In genomic region chr3:141652349-141652748, GRCh38 we compare ENCODE assay signal across 1 cellular context.
TF ChIP-seq lines count a peak whose summit lies in the region.

No MANE protein-coding gene starts in this region.

TF ChIP-seq in K562, 482 proteins besides CTCF, POLR2A, EP300 and RAD21 (continued from another document and continues in another):
- TF ChIP-seq SMAD3 (CRISPR knock-in tag; conservative IDR thresholded peaks at IDR 0.05) (0 out of 2 replicates have a peak, but pooled peaks have one; percentile 44), PHB (CRISPR knock-in tag; IDR thresholded peaks at IDR 0.05) (no peak), ZNF431 (CRISPR knock-in tag; IDR thresholded peaks at IDR 0.05) (no peak), ZNF644 (tag; IDR thresholded peaks at IDR 0.05; ENCODE audit: low read depth) (no peak; the same call in 1 of the 2 replicates), POLR2AphosphoS5 (IDR thresholded peaks at IDR 0.05; ENCODE audit: control insufficient read depth, insufficient read depth, low read depth, low read length) (no peak), CEBPB (tag; IDR thresholded peaks at IDR 0.05) (no peak), ETS1 (conservative IDR thresholded peaks at IDR 0.05; ENCODE audit: control insufficient read depth, low read depth, low read length) (no peak), PTRF (tag; IDR thresholded peaks at IDR 0.05) (peak; percentile 69), ZNF79 (CRISPR knock-in tag; IDR thresholded peaks at IDR 0.05; ENCODE audit: low read depth) (no peak), HINFP (tag; conservative IDR thresholded peaks at IDR 0.05; ENCODE audit: low read depth) (peak; percentile 64; the same call in 1 of the 2 replicates), ZNF407 (IDR thresholded peaks at IDR 0.05; ENCODE audit: low read depth) (no peak), XRCC3 (IDR thresholded peaks at IDR 0.05) (no peak), YBX1 (IDR thresholded peaks at IDR 0.05) (no peak), HNRNPH1 (optimal IDR thresholded peaks at IDR 0.05; ENCODE audit: low read depth, low read length) (no peak), ZNF253 (CRISPR knock-in tag; conservative IDR thresholded peaks at IDR 0.05) (no peak), PYGO2 (tag; IDR thresholded peaks at IDR 0.05) (no peak), HDAC2 (IDR thresholded peaks at IDR 0.05) (no peak), USF2 (CRISPR knock-in tag; IDR thresholded peaks at IDR 0.05) (no peak), ZNF282 (CRISPR knock-in tag; IDR thresholded peaks at IDR 0.05) (no peak), ID3 (CRISPR knock-in tag; IDR thresholded peaks at IDR 0.05) (no peak), ID3 (tag; IDR thresholded peaks at IDR 0.05) (peak; percentile 44; the same call in 1 of the 2 replicates), BCL6 (CRISPR knock-in tag; IDR thresholded peaks at IDR 0.05) (no peak), NFIX (CRISPR knock-in tag; IDR thresholded peaks at IDR 0.05; ENCODE audit: low read depth) (no peak), GTF2A2 (tag; IDR thresholded peaks at IDR 0.05) (0 out of 2 replicates have a peak, but pooled peaks have one; percentile 58), ZNF766 (CRISPR knock-in tag; conservative IDR thresholded peaks at IDR 0.05) (0 out of 2 replicates have a peak, but pooled peaks have one; percentile 16), ZNF436 (CRISPR knock-in tag; IDR thresholded peaks at IDR 0.05) (no peak), DIDO1 (tag; IDR thresholded peaks at IDR 0.05; ENCODE audit: low read depth) (0 out of 2 replicates have a peak, but pooled peaks have one; percentile 23), SMAD4 (CRISPR knock-in tag; conservative IDR thresholded peaks at IDR 0.05) (peak; percentile 68), TAL1 (IDR thresholded peaks at IDR 0.05) (no peak), NFE2 (IDR thresholded peaks at IDR 0.05; ENCODE audit: low read depth) (peak; percentile 61), EGR1 (conservative IDR thresholded peaks at IDR 0.05) (no peak), RBM39 (optimal IDR thresholded peaks at IDR 0.05; ENCODE audit: low read depth, low read length) (no peak), CREB3 (tag; conservative IDR thresholded peaks at IDR 0.05; ENCODE audit: low read depth) (peak; percentile 59; the same call in 1 of the 2 replicates), ERF (CRISPR knock-in tag; IDR thresholded peaks at IDR 0.05) (no peak), POU5F1 (IDR thresholded peaks at IDR 0.05; ENCODE audit: borderline replicate concordance, low read depth, low read length, partially characterized antibody) (no peak), ZNF785 (CRISPR knock-in tag; IDR thresholded peaks at IDR 0.05) (no peak), MAFG (tag; conservative IDR thresholded peaks at IDR 0.05) (peak; percentile 72), ZBTB26 (CRISPR knock-in tag; IDR thresholded peaks at IDR 0.05) (no peak), E4F1 (CRISPR knock-in tag; IDR thresholded peaks at IDR 0.05; ENCODE audit: borderline replicate concordance) (no peak), LEF1 (IDR thresholded peaks at IDR 0.05) (no peak), THAP7 (CRISPR knock-in tag; IDR thresholded peaks at IDR 0.05) (no peak), ZNF316 (IDR thresholded peaks at IDR 0.05) (0 out of 2 replicates have a peak, but pooled peaks have one; percentile 23), HDAC8 (tag; IDR thresholded peaks at IDR 0.05) (0 out of 2 replicates have a peak, but pooled peaks have one; percentile 47), ARID3A (IDR thresholded peaks at IDR 0.05; ENCODE audit: borderline replicate concordance, low read depth, low read length) (no peak), MECOM (CRISPR knock-in tag; IDR thresholded peaks at IDR 0.05) (no peak)
